ENCODE assay signal across 2 cellular contexts in the genomic region with DNA sequence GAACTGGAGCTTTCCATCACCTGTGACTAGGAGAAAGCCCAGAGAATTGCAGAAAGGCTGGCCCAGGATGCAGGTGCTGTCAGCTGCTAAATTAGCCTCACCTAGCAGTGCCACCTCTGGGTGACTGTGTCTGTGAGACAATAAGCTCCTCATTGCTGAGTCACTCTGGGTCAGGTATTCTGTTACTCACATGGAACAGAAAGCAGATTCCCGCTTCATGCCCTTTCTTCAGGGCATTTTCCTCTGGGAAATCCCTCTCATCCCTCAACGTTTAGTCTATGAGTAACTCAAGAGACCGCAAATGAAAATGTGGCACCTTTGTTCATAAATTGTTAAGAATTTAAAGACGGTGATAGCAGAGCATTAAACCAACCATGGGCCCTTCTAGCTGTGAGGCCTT.
TF ChIP-seq lines count a peak whose summit lies in the region.

No MANE protein-coding gene starts in this region.

TF ChIP-seq in IMR-90, 13 proteins besides CTCF, POLR2A, EP300 and RAD21:
- TF ChIP-seq, protein P1, sequence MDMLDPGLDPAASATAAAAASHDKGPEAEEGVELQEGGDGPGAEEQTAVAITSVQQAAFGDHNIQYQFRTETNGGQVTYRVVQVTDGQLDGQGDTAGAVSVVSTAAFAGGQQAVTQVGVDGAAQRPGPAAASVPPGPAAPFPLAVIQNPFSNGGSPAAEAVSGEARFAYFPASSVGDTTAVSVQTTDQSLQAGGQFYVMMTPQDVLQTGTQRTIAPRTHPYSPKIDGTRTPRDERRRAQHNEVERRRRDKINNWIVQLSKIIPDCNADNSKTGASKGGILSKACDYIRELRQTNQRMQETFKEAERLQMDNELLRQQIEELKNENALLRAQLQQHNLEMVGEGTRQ (IDR thresholded peaks at IDR 0.05; ENCODE audit: low read depth, low read length): no peak
- TF ChIP-seq BHLHE40 (IDR thresholded peaks at IDR 0.05; ENCODE audit: low read depth, low read length): no peak
- peak; percentile 23; the same call in 1 of the 2 replicates for TF ChIP-seq NFE2L2 (IDR thresholded peaks at IDR 0.05; ENCODE audit: low read depth, low read length)
- no peak for TF ChIP-seq SMC3 (IDR thresholded peaks at IDR 0.05; ENCODE audit: low read depth, low read length)
- TF ChIP-seq RCOR1 (IDR thresholded peaks at IDR 0.05; ENCODE audit: insufficient replicate concordance, low read length): no peak
TF ChIP-seq in IMR-90: peak in this region for 1.

TF ChIP-seq in K562, 482 proteins besides CTCF, POLR2A, EP300 and RAD21:
- TF ChIP-seq, protein P2, sequence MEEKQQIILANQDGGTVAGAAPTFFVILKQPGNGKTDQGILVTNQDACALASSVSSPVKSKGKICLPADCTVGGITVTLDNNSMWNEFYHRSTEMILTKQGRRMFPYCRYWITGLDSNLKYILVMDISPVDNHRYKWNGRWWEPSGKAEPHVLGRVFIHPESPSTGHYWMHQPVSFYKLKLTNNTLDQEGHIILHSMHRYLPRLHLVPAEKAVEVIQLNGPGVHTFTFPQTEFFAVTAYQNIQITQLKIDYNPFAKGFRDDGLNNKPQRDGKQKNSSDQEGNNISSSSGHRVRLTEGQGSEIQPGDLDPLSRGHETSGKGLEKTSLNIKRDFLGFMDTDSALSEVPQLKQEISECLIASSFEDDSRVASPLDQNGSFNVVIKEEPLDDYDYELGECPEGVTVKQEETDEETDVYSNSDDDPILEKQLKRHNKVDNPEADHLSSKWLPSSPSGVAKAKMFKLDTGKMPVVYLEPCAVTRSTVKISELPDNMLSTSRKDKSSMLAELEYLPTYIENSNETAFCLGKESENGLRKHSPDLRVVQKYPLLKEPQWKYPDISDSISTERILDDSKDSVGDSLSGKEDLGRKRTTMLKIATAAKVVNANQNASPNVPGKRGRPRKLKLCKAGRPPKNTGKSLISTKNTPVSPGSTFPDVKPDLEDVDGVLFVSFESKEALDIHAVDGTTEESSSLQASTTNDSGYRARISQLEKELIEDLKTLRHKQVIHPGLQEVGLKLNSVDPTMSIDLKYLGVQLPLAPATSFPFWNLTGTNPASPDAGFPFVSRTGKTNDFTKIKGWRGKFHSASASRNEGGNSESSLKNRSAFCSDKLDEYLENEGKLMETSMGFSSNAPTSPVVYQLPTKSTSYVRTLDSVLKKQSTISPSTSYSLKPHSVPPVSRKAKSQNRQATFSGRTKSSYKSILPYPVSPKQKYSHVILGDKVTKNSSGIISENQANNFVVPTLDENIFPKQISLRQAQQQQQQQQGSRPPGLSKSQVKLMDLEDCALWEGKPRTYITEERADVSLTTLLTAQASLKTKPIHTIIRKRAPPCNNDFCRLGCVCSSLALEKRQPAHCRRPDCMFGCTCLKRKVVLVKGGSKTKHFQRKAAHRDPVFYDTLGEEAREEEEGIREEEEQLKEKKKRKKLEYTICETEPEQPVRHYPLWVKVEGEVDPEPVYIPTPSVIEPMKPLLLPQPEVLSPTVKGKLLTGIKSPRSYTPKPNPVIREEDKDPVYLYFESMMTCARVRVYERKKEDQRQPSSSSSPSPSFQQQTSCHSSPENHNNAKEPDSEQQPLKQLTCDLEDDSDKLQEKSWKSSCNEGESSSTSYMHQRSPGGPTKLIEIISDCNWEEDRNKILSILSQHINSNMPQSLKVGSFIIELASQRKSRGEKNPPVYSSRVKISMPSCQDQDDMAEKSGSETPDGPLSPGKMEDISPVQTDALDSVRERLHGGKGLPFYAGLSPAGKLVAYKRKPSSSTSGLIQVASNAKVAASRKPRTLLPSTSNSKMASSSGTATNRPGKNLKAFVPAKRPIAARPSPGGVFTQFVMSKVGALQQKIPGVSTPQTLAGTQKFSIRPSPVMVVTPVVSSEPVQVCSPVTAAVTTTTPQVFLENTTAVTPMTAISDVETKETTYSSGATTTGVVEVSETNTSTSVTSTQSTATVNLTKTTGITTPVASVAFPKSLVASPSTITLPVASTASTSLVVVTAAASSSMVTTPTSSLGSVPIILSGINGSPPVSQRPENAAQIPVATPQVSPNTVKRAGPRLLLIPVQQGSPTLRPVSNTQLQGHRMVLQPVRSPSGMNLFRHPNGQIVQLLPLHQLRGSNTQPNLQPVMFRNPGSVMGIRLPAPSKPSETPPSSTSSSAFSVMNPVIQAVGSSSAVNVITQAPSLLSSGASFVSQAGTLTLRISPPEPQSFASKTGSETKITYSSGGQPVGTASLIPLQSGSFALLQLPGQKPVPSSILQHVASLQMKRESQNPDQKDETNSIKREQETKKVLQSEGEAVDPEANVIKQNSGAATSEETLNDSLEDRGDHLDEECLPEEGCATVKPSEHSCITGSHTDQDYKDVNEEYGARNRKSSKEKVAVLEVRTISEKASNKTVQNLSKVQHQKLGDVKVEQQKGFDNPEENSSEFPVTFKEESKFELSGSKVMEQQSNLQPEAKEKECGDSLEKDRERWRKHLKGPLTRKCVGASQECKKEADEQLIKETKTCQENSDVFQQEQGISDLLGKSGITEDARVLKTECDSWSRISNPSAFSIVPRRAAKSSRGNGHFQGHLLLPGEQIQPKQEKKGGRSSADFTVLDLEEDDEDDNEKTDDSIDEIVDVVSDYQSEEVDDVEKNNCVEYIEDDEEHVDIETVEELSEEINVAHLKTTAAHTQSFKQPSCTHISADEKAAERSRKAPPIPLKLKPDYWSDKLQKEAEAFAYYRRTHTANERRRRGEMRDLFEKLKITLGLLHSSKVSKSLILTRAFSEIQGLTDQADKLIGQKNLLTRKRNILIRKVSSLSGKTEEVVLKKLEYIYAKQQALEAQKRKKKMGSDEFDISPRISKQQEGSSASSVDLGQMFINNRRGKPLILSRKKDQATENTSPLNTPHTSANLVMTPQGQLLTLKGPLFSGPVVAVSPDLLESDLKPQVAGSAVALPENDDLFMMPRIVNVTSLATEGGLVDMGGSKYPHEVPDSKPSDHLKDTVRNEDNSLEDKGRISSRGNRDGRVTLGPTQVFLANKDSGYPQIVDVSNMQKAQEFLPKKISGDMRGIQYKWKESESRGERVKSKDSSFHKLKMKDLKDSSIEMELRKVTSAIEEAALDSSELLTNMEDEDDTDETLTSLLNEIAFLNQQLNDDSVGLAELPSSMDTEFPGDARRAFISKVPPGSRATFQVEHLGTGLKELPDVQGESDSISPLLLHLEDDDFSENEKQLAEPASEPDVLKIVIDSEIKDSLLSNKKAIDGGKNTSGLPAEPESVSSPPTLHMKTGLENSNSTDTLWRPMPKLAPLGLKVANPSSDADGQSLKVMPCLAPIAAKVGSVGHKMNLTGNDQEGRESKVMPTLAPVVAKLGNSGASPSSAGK (IDR thresholded peaks at IDR 0.05): 0 out of 2 replicates have a peak, but pooled peaks have one; percentile 17
- TF ChIP-seq, protein P3, sequence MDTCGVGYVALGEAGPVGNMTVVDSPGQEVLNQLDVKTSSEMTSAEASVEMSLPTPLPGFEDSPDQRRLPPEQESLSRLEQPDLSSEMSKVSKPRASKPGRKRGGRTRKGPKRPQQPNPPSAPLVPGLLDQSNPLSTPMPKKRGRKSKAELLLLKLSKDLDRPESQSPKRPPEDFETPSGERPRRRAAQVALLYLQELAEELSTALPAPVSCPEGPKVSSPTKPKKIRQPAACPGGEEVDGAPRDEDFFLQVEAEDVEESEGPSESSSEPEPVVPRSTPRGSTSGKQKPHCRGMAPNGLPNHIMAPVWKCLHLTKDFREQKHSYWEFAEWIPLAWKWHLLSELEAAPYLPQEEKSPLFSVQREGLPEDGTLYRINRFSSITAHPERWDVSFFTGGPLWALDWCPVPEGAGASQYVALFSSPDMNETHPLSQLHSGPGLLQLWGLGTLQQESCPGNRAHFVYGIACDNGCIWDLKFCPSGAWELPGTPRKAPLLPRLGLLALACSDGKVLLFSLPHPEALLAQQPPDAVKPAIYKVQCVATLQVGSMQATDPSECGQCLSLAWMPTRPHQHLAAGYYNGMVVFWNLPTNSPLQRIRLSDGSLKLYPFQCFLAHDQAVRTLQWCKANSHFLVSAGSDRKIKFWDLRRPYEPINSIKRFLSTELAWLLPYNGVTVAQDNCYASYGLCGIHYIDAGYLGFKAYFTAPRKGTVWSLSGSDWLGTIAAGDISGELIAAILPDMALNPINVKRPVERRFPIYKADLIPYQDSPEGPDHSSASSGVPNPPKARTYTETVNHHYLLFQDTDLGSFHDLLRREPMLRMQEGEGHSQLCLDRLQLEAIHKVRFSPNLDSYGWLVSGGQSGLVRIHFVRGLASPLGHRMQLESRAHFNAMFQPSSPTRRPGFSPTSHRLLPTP (IDR thresholded peaks at IDR 0.05; ENCODE audit: borderline replicate concordance, extremely low read depth, insufficient read length): no peak
- TF ChIP-seq MAFG (tag; conservative IDR thresholded peaks at IDR 0.05) (peak; percentile 53), C11orf30 (IDR thresholded peaks at IDR 0.05; ENCODE audit: low read depth) (peak; percentile 33; the same call in 1 of the 2 replicates), NFE2 (IDR thresholded peaks at IDR 0.05; ENCODE audit: low read depth) (peak; percentile 50; the same call in 1 of the 2 replicates)
